ENCODE assay signal across 8 cellular contexts in the genomic region with DNA sequence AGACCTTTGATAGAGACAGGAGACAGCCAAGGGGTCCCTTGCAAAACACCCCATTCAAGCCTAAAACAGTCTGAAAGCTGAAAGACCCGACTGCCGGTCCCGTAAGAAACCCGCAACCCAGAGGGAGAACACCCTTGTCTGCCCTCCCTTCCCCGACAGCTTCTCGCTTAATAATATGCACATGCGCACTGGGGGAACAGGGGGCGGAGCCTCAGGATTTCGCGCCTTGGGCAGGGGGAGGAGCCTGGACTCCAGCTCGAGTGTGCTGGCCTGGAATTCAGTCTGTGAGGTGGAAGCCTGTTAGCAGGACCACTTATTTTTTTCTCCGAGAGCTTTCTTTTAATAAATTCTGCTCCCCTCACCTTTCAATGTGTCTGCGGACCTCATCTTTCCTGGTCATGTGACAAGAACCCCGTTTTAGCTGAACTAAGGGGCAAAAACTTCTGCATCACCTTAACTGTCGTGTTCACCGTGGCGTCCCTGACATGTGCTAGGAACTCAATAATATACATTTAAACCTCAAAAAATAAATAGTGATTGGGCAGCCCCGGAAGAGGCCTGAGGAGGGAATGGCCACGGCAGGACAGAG. TPM values are rescaled to one million over a fixed set of nuclear protein-coding genes. Genes with fewer than 3 reads are reported as not detected.
A peak's percentile ranks its signal among the peaks of the same experiment; 100 is the strongest.
DNase-seq lines count a peak whose midpoint lies in the region; ATAC-seq, FAIRE-seq and TF ChIP-seq lines count a peak whose summit lies in the region.

No MANE protein-coding gene starts in this region.

- H3K27me3 ChIP-seq in heart right ventricle (no peaks in the 10 kb centered on the region), small intestine (ENCODE audit: control insufficient read depth in 2 of 2, insufficient read depth in 2 of 2, low read length in 2 of 2) (no peaks in the 10 kb centered on the region), WERI-Rb-1 (ENCODE audit: insufficient read depth, low read depth, severe bottlenecking) (no peaks in the 10 kb centered on the region)

- no peak for FAIRE-seq in small intestine (lab: Jason Lieb, UNC)

- intact Hi-C loops in heart right ventricle (cut with DNase I) = loop anchor here in 1 of 10 donors (10.0 kb wide), 1 partner anchor 57 kb away; no protein-coding TSS in a partner anchor

- 57 to 58% methylated on average over 19 of the region's 19 CpGs for WGBS in heart right ventricle, 2 donors
- WGBS in small intestine, 3 donors = 46 to 58% (median 56%) methylated on average over 19 of the region's 19 CpGs

- no peaks in the 10 kb centered on the region for H3K36me3 ChIP-seq in heart right ventricle
- H3K36me3 ChIP-seq in small intestine (ENCODE audit: control insufficient read depth in 2 of 2, insufficient read depth in 2 of 2, low read length in 2 of 2) = no peaks in the 10 kb centered on the region
- no peaks in the 10 kb centered on the region for H3K36me3 ChIP-seq in WERI-Rb-1

- H3K36me3 Mint-ChIP-seq in IgD-negative memory B cell = no peaks in the 10 kb centered on the region
- no peaks in the 10 kb centered on the region for H3K36me3 Mint-ChIP-seq in activated T-cell treated with anti-CD3 and anti-CD28 coated beads, Interleukin-2, amount 50 U/mL, for 24 hours (ENCODE audit: low read depth)

- H3K27ac ChIP-seq in heart right ventricle (peak overlapping the region in 6 of 10 donors; percentile 35 to 74 (median 52)), small intestine (ENCODE audit: low read depth in 1 of 2, low read length in 1 of 2) (peak overlapping the region in 1 of 2 donors; percentile 81), WERI-Rb-1 (no peak overlapping the region)

- no peak for TF ChIP-seq CTCF in heart right ventricle (IDR thresholded peaks at IDR 0.05)
- no peak for TF ChIP-seq CTCF in WERI-Rb-1 (IDR thresholded peaks at IDR 0.05; ENCODE audit: low read depth, low read length)

- ATAC-seq in GM18511 (IDR thresholded peaks at IDR 0.05; ENCODE audit: unreplicated experiment) (peak; percentile 56), heart right ventricle (peak in 7 of 8 donors; percentile 44 to 85 (median 62))

- H3K27ac Mint-ChIP-seq in IgD-negative memory B cell = peak overlapping the region in 1 of 3 donors; percentile 64
- H3K27ac Mint-ChIP-seq in activated T-cell treated with anti-CD3 and anti-CD28 coated beads, Interleukin-2, amount 50 U/mL, for 24 hours = peak overlapping the region; percentile 8

- H3K9me3 ChIP-seq in heart right ventricle (no peaks in the 10 kb centered on the region), small intestine (ENCODE audit: control insufficient read depth, low read depth) (no peaks in the 10 kb centered on the region), WERI-Rb-1 (ENCODE audit: severe bottlenecking) (no peaks in the 10 kb centered on the region)

- H3K27me3 Mint-ChIP-seq in IgD-negative memory B cell = peaks cover 2% of the 10 kb centered on the region
- H3K27me3 Mint-ChIP-seq in activated T-cell treated with anti-CD3 and anti-CD28 coated beads, Interleukin-2, amount 50 U/mL, for 24 hours = peaks cover 17% of the 10 kb centered on the region

- H3K4me3 ChIP-seq in heart right ventricle (peak overlapping the region in 7 of 10 donors; percentile 18 to 41 (median 40)), small intestine (ENCODE audit: low read depth in 1 of 2, low read length in 2 of 2) (peak overlapping the region in 1 of 2 donors; percentile 13), WERI-Rb-1 (ENCODE audit: low read depth, low read length) (no peak overlapping the region)

- H3K4me3 Mint-ChIP-seq in IgD-negative memory B cell = peak overlapping the region; percentile 67 to 96 (median 82)
- peak overlapping the region; percentile 9 for H3K4me3 Mint-ChIP-seq in activated T-cell treated with anti-CD3 and anti-CD28 coated beads, Interleukin-2, amount 50 U/mL, for 24 hours

- peaks cover 0 to 2% (median 0%) of the 10 kb centered on the region in 3 donors for H3K9me3 Mint-ChIP-seq in IgD-negative memory B cell
- H3K9me3 Mint-ChIP-seq in activated T-cell treated with anti-CD3 and anti-CD28 coated beads, Interleukin-2, amount 50 U/mL, for 24 hours = no peaks in the 10 kb centered on the region

- DNase-seq in activated T-cell treated with anti-CD3 and anti-CD28 coated beads, Interleukin-2, amount 50 U/mL, for 24 hours = peak; percentile 71
- DNase-seq in heart right ventricle (peak; percentile 66 to 71), small intestine (peak; percentile 49), WERI-Rb-1 (no peak), NCI-H774 (lab: John Stamatoyannopoulos, UW) (no peak), NCI-H1092 (lab: John Stamatoyannopoulos, UW) (no peak)

- H3K4me1 Mint-ChIP-seq in IgD-negative memory B cell = peaks cover 0 to 10% (median 3%) of the 10 kb centered on the region in 3 donors
- H3K4me1 Mint-ChIP-seq in activated T-cell treated with anti-CD3 and anti-CD28 coated beads, Interleukin-2, amount 50 U/mL, for 24 hours (ENCODE audit: low read depth) = peaks cover 22% of the 10 kb centered on the region

- H3K4me1 ChIP-seq in heart right ventricle (peaks cover 0 to 35% (median 15%) of the 10 kb centered on the region in 9 donors), small intestine (ENCODE audit: control insufficient read depth in 2 of 2, insufficient read depth in 1 of 2, low read depth in 1 of 2, low read length in 1 of 2) (no peaks in the 10 kb centered on the region)

RNA-seq across cellular contexts. Expression of a gene that starts 17.0 kb away (rescaled TPM):
- polyA plus RNA-seq in IgD-negative memory B cell = not detected
- total RNA-seq in heart right ventricle = 1 to 10 TPM; 2.2 to 9.3 (median 3.4) TPM
- 10 to 100 TPM in 1 of 2 donors, 1 to 10 TPM in 1; 1.3 to 14.4 TPM for polyA plus RNA-seq in heart right ventricle
- polyA plus RNA-seq in small intestine = 1 to 10 TPM in 2 of 3 donors, not detected in 1; 3.5 to 8.4 TPM

Comparison
In these comparisons a context has a peak if more than half of its experiments do, and no peak if none do; other contexts are left out.
1. DNase-seq: peak in activated T-cell treated with anti-CD3 and anti-CD28 coated beads, Interleukin-2, amount 50 U/mL, for 24 hours (single experiment), heart right ventricle (2 of 2) and small intestine (single experiment); none in WERI-Rb-1 (single experiment), NCI-H774 (single experiment) and NCI-H1092 (single experiment).